Comparison of ENCODE assay signal across 1 cellular context in the genomic region with DNA sequence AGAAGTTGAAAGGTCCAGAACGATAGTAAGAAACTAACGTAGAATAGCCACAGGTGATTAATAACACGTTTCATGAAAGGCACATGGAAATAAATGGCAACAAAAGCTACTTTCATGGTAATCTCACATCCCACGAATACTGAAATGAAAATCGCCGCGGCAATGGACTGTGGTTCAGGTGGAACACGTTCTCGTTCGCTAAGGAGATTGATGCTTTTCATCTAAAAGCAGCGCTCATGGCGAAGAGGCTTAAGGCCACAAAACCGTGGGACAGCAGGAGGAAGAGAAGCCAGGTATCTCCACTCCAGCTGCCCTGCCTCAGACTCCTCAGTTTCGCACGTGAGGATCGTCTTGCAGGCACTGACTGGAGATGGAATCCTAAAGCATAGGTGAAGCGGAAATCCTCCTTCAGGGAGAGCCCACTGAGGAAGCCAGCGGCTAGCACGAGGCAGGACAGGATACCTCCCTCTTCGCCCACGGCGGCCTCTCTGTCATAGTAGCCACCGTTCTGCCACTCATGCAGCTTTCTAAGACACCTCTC.
TF ChIP-seq lines count a peak whose summit lies in the region.

No MANE protein-coding gene starts in this region.

TF ChIP-seq in H1, 55 proteins besides CTCF, POLR2A, EP300 and RAD21 (continued from another document):
- TF ChIP-seq E2F6 (IDR thresholded peaks at IDR 0.05) (0 out of 2 replicates have a peak, but pooled peaks have one; percentile 72), JUND (IDR thresholded peaks at IDR 0.05; ENCODE audit: low read length) (no peak), HDAC2 (IDR thresholded peaks at IDR 0.05; ENCODE audit: borderline replicate concordance in 1 of 2, low read depth in 2 of 2, low read length in 2 of 2) (0 out of 4 replicates have a peak, but pooled peaks of 1 of the 2 experiments have one; percentile 40), RXRA (IDR thresholded peaks at IDR 0.05; ENCODE audit: insufficient read depth, low read depth, low read length) (no peak), SIX5 (IDR thresholded peaks at IDR 0.05; ENCODE audit: low read depth, low read length) (no peak), YY1 (IDR thresholded peaks at IDR 0.05; ENCODE audit: low read depth, low read length) (no peak), SUZ12 (IDR thresholded peaks at IDR 0.05; ENCODE audit: low read length) (peak; percentile 45; the same call in 1 of the 2 replicates), RFX5 (IDR thresholded peaks at IDR 0.05; ENCODE audit: borderline replicate concordance, low read depth, low read length) (no peak), SP1 (IDR thresholded peaks at IDR 0.05; ENCODE audit: low read depth, low read length) (no peak), KDM4A (IDR thresholded peaks at IDR 0.05; ENCODE audit: low read depth, low read length, severe bottlenecking) (peak; percentile 59), PHF8 (conservative IDR thresholded peaks at IDR 0.05; ENCODE audit: low read depth, low read length) (peak; percentile 46), GTF2F1 (IDR thresholded peaks at IDR 0.05; ENCODE audit: borderline replicate concordance, low read depth, low read length) (no peak)
